1 cellular context compared by ENCODE assay signal in the genomic region with DNA sequence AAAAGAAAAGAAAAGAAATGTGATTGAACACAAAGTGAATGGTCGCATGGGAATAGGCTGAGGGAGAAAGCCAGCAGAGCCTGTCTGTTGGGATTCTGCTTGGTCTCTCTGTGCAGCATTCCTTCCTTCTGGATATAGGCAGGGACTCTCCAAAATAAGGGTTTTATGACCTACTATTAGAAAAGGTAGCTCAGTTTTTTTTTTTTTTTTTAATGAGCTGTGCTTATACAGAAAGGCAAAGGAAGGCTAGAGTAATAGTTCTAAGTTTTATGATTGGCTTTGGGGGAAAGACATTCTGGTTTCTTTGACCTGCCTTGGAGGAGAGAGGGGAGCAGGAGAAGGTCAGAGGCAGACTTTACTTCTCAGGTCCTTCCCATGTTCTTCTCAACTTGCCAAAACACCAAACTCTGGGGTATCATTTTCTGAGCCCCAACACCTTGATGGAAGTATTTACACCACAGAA.
TF ChIP-seq lines count a peak whose summit lies in the region.

No MANE protein-coding gene starts in this region.

TF ChIP-seq in HepG2, 621 proteins besides CTCF, POLR2A, EP300 and RAD21 (continued from another document):
- TF ChIP-seq, protein P1, sequence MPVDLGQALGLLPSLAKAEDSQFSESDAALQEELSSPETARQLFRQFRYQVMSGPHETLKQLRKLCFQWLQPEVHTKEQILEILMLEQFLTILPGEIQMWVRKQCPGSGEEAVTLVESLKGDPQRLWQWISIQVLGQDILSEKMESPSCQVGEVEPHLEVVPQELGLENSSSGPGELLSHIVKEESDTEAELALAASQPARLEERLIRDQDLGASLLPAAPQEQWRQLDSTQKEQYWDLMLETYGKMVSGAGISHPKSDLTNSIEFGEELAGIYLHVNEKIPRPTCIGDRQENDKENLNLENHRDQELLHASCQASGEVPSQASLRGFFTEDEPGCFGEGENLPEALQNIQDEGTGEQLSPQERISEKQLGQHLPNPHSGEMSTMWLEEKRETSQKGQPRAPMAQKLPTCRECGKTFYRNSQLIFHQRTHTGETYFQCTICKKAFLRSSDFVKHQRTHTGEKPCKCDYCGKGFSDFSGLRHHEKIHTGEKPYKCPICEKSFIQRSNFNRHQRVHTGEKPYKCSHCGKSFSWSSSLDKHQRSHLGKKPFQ (CRISPR knock-in tag; IDR thresholded peaks at IDR 0.05; ENCODE audit: insufficient replicate concordance) = no peak
- TF ChIP-seq NR3C1 (CRISPR knock-in tag; IDR thresholded peaks at IDR 0.05) (no peak), SOX13 (IDR thresholded peaks at IDR 0.05) (no peak), SOX13 (CRISPR knock-in tag; conservative IDR thresholded peaks at IDR 0.05 in 1 of 2, IDR thresholded peaks at IDR 0.05 in 1 of 2) (no peak), ZNF138 (CRISPR knock-in tag; IDR thresholded peaks at IDR 0.05; ENCODE audit: low read depth) (no peak), ZKSCAN8 (CRISPR knock-in tag; IDR thresholded peaks at IDR 0.05; ENCODE audit: borderline replicate concordance) (no peak), NR2C2 (CRISPR knock-in tag; IDR thresholded peaks at IDR 0.05; ENCODE audit: borderline replicate concordance) (no peak), IRF2 (CRISPR knock-in tag; IDR thresholded peaks at IDR 0.05) (no peak), TBX3 (IDR thresholded peaks at IDR 0.05; ENCODE audit: borderline replicate concordance) (no peak), KAT2B (IDR thresholded peaks at IDR 0.05; ENCODE audit: borderline replicate concordance, low read depth, low read length) (no peak), FOSL1 (CRISPR knock-in tag; IDR thresholded peaks at IDR 0.05; ENCODE audit: borderline replicate concordance) (no peak), ZNF841 (CRISPR knock-in tag; IDR thresholded peaks at IDR 0.05; ENCODE audit: borderline replicate concordance) (no peak), ZNF660 (CRISPR knock-in tag; IDR thresholded peaks at IDR 0.05; ENCODE audit: borderline replicate concordance, low read depth) (no peak), RARG (CRISPR knock-in tag; IDR thresholded peaks at IDR 0.05; ENCODE audit: low read depth) (peak; percentile 82; the same call in 1 of the 2 replicates), KDM1A (CRISPR knock-in tag; IDR thresholded peaks at IDR 0.05) (no peak), MTA3 (CRISPR knock-in tag; IDR thresholded peaks at IDR 0.05) (no peak), SIX1 (CRISPR knock-in tag; IDR thresholded peaks at IDR 0.05; ENCODE audit: borderline replicate concordance) (no peak), KLF15 (CRISPR knock-in tag; IDR thresholded peaks at IDR 0.05; ENCODE audit: borderline replicate concordance) (no peak), HOXD1 (CRISPR knock-in tag; IDR thresholded peaks at IDR 0.05) (peak; percentile 57; the same call in 1 of the 2 replicates), ZNF780A (CRISPR knock-in tag; IDR thresholded peaks at IDR 0.05) (no peak), SP140L (CRISPR knock-in tag; IDR thresholded peaks at IDR 0.05; ENCODE audit: borderline replicate concordance) (no peak), SMAD9 (CRISPR knock-in tag; IDR thresholded peaks at IDR 0.05) (no peak)
- TF ChIP-seq, protein P2, sequence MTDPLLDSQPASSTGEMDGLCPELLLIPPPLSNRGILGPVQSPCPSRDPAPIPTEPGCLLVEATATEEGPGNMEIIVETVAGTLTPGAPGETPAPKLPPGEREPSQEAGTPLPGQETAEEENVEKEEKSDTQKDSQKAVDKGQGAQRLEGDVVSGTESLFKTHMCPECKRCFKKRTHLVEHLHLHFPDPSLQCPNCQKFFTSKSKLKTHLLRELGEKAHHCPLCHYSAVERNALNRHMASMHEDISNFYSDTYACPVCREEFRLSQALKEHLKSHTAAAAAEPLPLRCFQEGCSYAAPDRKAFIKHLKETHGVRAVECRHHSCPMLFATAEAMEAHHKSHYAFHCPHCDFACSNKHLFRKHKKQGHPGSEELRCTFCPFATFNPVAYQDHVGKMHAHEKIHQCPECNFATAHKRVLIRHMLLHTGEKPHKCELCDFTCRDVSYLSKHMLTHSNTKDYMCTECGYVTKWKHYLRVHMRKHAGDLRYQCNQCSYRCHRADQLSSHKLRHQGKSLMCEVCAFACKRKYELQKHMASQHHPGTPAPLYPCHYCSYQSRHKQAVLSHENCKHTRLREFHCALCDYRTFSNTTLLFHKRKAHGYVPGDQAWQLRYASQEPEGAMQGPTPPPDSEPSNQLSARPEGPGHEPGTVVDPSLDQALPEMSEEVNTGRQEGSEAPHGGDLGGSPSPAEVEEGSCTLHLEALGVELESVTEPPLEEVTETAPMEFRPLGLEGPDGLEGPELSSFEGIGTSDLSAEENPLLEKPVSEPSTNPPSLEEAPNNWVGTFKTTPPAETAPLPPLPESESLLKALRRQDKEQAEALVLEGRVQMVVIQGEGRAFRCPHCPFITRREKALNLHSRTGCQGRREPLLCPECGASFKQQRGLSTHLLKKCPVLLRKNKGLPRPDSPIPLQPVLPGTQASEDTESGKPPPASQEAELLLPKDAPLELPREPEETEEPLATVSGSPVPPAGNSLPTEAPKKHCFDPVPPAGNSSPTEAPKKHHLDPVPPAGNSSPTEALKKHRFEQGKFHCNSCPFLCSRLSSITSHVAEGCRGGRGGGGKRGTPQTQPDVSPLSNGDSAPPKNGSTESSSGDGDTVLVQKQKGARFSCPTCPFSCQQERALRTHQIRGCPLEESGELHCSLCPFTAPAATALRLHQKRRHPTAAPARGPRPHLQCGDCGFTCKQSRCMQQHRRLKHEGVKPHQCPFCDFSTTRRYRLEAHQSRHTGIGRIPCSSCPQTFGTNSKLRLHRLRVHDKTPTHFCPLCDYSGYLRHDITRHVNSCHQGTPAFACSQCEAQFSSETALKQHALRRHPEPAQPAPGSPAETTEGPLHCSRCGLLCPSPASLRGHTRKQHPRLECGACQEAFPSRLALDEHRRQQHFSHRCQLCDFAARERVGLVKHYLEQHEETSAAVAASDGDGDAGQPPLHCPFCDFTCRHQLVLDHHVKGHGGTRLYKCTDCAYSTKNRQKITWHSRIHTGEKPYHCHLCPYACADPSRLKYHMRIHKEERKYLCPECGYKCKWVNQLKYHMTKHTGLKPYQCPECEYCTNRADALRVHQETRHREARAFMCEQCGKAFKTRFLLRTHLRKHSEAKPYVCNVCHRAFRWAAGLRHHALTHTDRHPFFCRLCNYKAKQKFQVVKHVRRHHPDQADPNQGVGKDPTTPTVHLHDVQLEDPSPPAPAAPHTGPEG (CRISPR knock-in tag; IDR thresholded peaks at IDR 0.05) = no peak
- TF ChIP-seq, protein P3, sequence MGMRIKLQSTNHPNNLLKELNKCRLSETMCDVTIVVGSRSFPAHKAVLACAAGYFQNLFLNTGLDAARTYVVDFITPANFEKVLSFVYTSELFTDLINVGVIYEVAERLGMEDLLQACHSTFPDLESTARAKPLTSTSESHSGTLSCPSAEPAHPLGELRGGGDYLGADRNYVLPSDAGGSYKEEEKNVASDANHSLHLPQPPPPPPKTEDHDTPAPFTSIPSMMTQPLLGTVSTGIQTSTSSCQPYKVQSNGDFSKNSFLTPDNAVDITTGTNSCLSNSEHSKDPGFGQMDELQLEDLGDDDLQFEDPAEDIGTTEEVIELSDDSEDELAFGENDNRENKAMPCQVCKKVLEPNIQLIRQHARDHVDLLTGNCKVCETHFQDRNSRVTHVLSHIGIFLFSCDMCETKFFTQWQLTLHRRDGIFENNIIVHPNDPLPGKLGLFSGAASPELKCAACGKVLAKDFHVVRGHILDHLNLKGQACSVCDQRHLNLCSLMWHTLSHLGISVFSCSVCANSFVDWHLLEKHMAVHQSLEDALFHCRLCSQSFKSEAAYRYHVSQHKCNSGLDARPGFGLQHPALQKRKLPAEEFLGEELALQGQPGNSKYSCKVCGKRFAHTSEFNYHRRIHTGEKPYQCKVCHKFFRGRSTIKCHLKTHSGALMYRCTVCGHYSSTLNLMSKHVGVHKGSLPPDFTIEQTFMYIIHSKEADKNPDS (CRISPR knock-in tag; IDR thresholded peaks at IDR 0.05) = no peak; the same call in 1 of the 2 replicates
TF ChIP-seq in HepG2: peak in this region for 11.
